Comparison of ENCODE assay signal across 8 cellular contexts in the genomic region with DNA sequence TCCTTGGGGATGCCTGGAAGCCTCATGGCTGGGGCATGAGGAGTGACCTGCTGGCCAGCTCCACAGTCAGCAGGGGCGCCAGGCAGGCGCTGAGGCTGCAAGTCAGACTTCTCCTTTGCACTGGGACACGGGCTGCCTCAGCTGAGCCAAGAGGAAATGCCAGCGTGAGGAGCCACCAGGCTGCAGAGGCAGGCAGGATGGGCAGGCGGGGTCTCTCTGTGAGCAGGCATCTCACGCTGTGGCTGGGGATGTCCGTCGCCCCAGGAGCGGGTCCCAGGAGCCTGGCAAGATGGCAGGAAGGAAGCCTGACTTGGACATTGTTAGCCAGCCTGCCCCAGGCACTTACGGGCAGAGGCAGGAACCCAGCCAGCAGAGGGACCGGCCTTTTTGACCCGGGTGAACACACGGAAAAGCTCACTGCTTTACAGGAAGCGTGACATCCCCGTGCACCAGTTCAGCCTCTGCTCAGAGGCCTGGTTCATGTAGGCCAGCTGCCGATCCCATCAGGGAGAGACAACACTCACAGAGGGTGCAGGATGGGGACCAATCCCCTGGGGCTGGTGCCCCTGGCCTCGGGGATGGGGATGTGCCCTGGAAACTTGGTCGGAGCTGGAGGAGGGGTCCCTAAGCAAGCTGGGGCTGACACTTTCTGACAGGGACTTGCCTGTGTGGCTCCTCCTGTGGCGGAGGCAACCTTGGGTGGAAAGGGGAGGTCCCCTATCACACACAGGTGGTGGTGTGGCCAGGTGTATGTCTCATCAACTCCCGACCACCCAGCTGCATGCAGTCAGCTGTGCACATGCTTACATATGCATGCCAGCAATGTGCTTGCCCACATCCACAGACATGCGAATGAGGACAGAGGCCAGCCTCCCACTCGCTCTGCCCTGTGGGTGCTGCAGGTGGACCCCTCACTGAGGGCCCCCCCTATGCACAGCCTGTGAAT.
DNase-seq lines count a peak whose midpoint lies in the region; ATAC-seq and TF ChIP-seq lines count a peak whose summit lies in the region.
"Had no signal": no experiment of that assay in that cellular context is flagged by ENCODE, and none has a peak within 500 bp of the region (broad histone marks: within the 10 kb centered on the region; RNA-seq: fewer than 3 reads in every experiment).

No MANE protein-coding gene starts in this region.

- H3K36me3 Mint-ChIP-seq in stimulated activated memory B cell treated with anti-CD40 and anti-IgM and Interleukin-4, amounts not matched to agents 10 μg/mL and 1 μg/mL and 100 μg/mL, for 72 hours = peaks cover 7% of the 10 kb centered on the region

- intact Hi-C loops in head of caudate nucleus (cut with DNase I) = no loop called here

- H3K4me1 Mint-ChIP-seq in stimulated activated memory B cell treated with anti-CD40 and anti-IgM and Interleukin-4, amounts not matched to agents 10 μg/mL and 1 μg/mL and 100 μg/mL, for 72 hours = peaks cover 37% of the 10 kb centered on the region

- no peak overlapping the region for H3K4me3 Mint-ChIP-seq in stimulated activated memory B cell treated with anti-CD40 and anti-IgM and Interleukin-4, amounts not matched to agents 10 μg/mL and 1 μg/mL and 100 μg/mL, for 72 hours

- H3K27me3 Mint-ChIP-seq in stimulated activated memory B cell treated with anti-CD40 and anti-IgM and Interleukin-4, amounts not matched to agents 10 μg/mL and 1 μg/mL and 100 μg/mL, for 72 hours = no peaks in the 10 kb centered on the region

- in situ Hi-C loops in GM13977 (cut with MboI; ENCODE audit: low pct_unique_long_range_greater_than_20kb, low sequenced_read_pairs, unreplicated experiment) = no loop called here

- H3K27ac Mint-ChIP-seq in stimulated activated memory B cell treated with anti-CD40 and anti-IgM and Interleukin-4, amounts not matched to agents 10 μg/mL and 1 μg/mL and 100 μg/mL, for 72 hours = peak overlapping the region; percentile 52

- no peak for TF ChIP-seq CTCF in GM13977 (IDR thresholded peaks at IDR 0.05; ENCODE audit: extremely low read depth, insufficient read depth, missing control alignments)
- peak; percentile 37 for TF ChIP-seq CTCF in VCaP (conservative IDR thresholded peaks at IDR 0.05)

- H3K9me3 Mint-ChIP-seq in stimulated activated memory B cell treated with anti-CD40 and anti-IgM and Interleukin-4, amounts not matched to agents 10 μg/mL and 1 μg/mL and 100 μg/mL, for 72 hours = no peaks in the 10 kb centered on the region

- ATAC-seq in stimulated activated memory B cell treated with anti-CD40 and anti-IgM and Interleukin-4, amounts not matched to agents 10 μg/mL and 1 μg/mL and 100 μg/mL, for 72 hours = peak; percentile 56
- no peak for ATAC-seq in GM21619 (IDR thresholded peaks at IDR 0.05; ENCODE audit: unreplicated experiment)
- ATAC-seq in GM18909 (IDR thresholded peaks at IDR 0.05; ENCODE audit: poor library complexity, unreplicated experiment) = no peak

- DNase-seq in GM13977 (ENCODE audit: low spot score) = peak; percentile 9
- peak in 32 of 42 donors; percentile 15 to 71 (median 50) for DNase-seq in head of caudate nucleus
- no peak for DNase-seq in NCI-H2171 (lab: John Stamatoyannopoulos, UW)

- H3K27ac ChIP-seq in VCaP = peak overlapping the region; percentile 99
- H3K27ac ChIP-seq: cardiac muscle cell had no signal
